Comparison of ENCODE assay signal across 16 cellular contexts in genomic region chr18:6650756-6651155, GRCh38.
DNase-seq lines count a peak whose midpoint lies in the region.
"Had no signal": no experiment of that assay in that cellular context is flagged by ENCODE, and none has a peak within 500 bp of the region (broad histone marks: within the 10 kb centered on the region; RNA-seq: fewer than 3 reads in every experiment).

No MANE protein-coding gene starts in this region.

- no peak overlapping the region for H3K4ac ChIP-seq in mesenchymal stem cell (ENCODE audit: low read depth in 1 of 2, low read length in 2 of 2)

- H2BK5ac ChIP-seq in mesenchymal stem cell (ENCODE audit: low read depth, low read length, poor library complexity, severe bottlenecking): no peak overlapping the region

- peaks cover 4% of the 10 kb centered on the region for H3K4me1 ChIP-seq in mesenchymal stem cell (ENCODE audit: control insufficient read depth, insufficient read depth, low read depth, low read length)
- H3K4me1 ChIP-seq: SJCRH30 had no signal

- no peak overlapping the region for H2BK12ac ChIP-seq in mesenchymal stem cell (ENCODE audit: low read length in 2 of 2)

- DNase-seq in NCI-H82 (lab: John Stamatoyannopoulos, UW) (peak; percentile 4), NCI-H82 treated with DMSO at 0.1 percent for 48 hours (lab: John Stamatoyannopoulos, UW; ENCODE audit: unreplicated experiment) (no peak), mesenchymal stem cell (no peak), retina (peak; percentile 52), NOMO-1 treated with dmso at 0.1 percent for 144 hours (lab: John Stamatoyannopoulos, UW; ENCODE audit: unreplicated experiment) (no peak), hippocampal formation (lab: John Stamatoyannopoulos, UW) (no peak), T-helper 2 cell (no peak)
- DNase-seq: Calu3; HCEC 1CT; KG1; MG63; NCI-H1694; NCI-H748 treated with DMSO at 0.1 percent for 48 hours; NK-92 treated with Interleukin-12 subunit alpha and Interleukin-12 subunit beta, amount 100 ng/mL, for 24 hours; PC-9; SJCRH30 had no signal

- no peak overlapping the region for H4K8ac ChIP-seq in mesenchymal stem cell (ENCODE audit: low read length)

- H3K27ac ChIP-seq in mesenchymal stem cell (ENCODE audit: low read length, poor library complexity, severe bottlenecking): no peak overlapping the region
- H3K27ac ChIP-seq: PC-9, SJCRH30 had no signal

- H2AFZ ChIP-seq in mesenchymal stem cell (ENCODE audit: low read depth, low read length): no peak overlapping the region
- H2AFZ ChIP-seq: PC-9 had no signal

- peak overlapping the region in 1 of 2 experiments; percentile 44 for H3K14ac ChIP-seq in mesenchymal stem cell (ENCODE audit: low read length in 2 of 2)

- H3K18ac ChIP-seq in mesenchymal stem cell (ENCODE audit: low read depth in 1 of 2, low read length in 2 of 2): no peak overlapping the region

- no peak overlapping the region for H3K9ac ChIP-seq in mesenchymal stem cell (ENCODE audit: low read length)

- no peak overlapping the region for H2BK120ac ChIP-seq in mesenchymal stem cell (ENCODE audit: low read depth, low read length)

- H3K79me1 ChIP-seq in mesenchymal stem cell (replicated peaks; ENCODE audit: low read length, poor library complexity, severe bottlenecking): no peaks in the 10 kb centered on the region

- peaks cover 0 to 16% of the 10 kb centered on the region in 2 experiments for H3K27me3 ChIP-seq in mesenchymal stem cell (ENCODE audit: control insufficient read depth in 1 of 2, insufficient read depth in 1 of 2, low read length in 2 of 2)
- H3K27me3 ChIP-seq: MG63, SJCRH30 had no signal

- no peak overlapping the region for H2AK5ac ChIP-seq in mesenchymal stem cell (ENCODE audit: low read length, severe bottlenecking)

- WGBS in mesenchymal stem cell: 71% methylated on average over 6 of the region's 6 CpGs

- no peaks in the 10 kb centered on the region for H3K36me3 ChIP-seq in mesenchymal stem cell (ENCODE audit: control insufficient read depth in 1 of 2, insufficient read depth in 2 of 2, low read depth in 1 of 2, low read length in 2 of 2)
- H3K36me3 ChIP-seq: MG63, SJCRH30 had no signal

- H3K23ac ChIP-seq in mesenchymal stem cell (ENCODE audit: low read length in 2 of 2): no peak overlapping the region

- no peak overlapping the region for H2BK15ac ChIP-seq in mesenchymal stem cell (ENCODE audit: low read depth, poor library complexity, severe bottlenecking)

- H3K4me2 ChIP-seq in mesenchymal stem cell (ENCODE audit: low read length, poor library complexity, severe bottlenecking): no peak overlapping the region
- H3K4me2 ChIP-seq: PC-9 had no signal

- no peaks in the 10 kb centered on the region for H3K9me3 ChIP-seq in mesenchymal stem cell (ENCODE audit: control insufficient read depth, low read length)
- H3K9me3 ChIP-seq: MG63, SJCRH30 had no signal

- peak overlapping the region; percentile 16 for H4K91ac ChIP-seq in mesenchymal stem cell (ENCODE audit: low read length)

- H3K4me3 ChIP-seq in mesenchymal stem cell (ENCODE audit: insufficient read depth in 1 of 2, low read depth in 1 of 2, low read length in 2 of 2): no peak overlapping the region
- H3K4me3 ChIP-seq: MG63, PC-9, SJCRH30 had no signal

Comparison
In these comparisons a context has a peak if more than half of its experiments do, and no peak if none do; other contexts are left out.
1. DNase-seq: peak in NCI-H82 (single experiment) and retina (single experiment); none in NCI-H82 treated with DMSO at 0.1 percent for 48 hours (single experiment), mesenchymal stem cell (single experiment), NOMO-1 treated with dmso at 0.1 percent for 144 hours (single experiment), hippocampal formation (0 of 2) and T-helper 2 cell (0 of 5).